ENCODE assay signal across 8 cellular contexts in the genomic region with DNA sequence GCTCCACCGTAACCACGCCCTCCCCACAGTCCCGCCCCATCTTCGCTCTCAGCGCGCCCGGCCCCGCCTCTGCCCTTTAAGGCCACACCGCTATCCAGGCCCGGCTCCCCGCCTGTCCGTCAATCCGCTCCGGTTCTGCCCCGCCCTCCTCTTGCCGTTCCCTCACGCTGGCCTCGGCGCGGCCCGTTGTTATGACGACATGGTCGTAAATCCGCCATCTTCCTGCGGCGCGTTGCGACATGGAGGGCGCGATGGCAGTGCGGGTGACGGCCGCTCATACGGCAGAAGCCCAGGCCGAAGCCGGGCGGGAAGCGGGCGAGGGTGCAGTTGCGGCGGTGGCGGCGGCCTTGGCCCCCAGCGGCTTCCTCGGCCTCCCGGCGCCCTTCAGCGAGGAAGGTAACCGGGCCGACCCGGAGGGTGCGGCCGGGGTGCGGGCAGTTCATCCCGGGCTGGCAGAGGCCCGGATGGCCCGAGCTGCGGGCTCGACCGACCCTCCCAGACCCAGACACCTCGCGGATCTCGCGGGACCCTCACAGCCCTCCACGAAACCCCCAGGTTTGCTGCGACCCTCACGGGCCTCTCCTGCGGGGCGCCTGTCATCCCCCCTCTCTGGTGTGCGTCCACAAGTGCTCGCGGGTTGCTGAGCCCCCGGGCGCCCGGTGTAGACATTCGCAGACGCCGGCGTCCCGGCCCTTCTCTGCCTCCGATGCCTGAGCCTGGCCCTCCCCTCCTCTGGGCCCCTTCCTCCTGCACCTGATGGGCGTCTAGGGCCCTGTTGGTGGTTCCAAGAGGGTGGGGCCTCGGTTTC. TPM values are rescaled to one million over a fixed set of nuclear protein-coding genes. Genes with fewer than 3 reads are reported as not detected.
DNase-seq lines count a peak whose midpoint lies in the region; ATAC-seq lines count a peak whose summit lies in the region.

TSS of gene E4F1 (plus strand) at position 217 of the 808 bp plus-strand sequence. CDS start at position 240, 23 bp downstream.

- no peaks in the 10 kb centered on the region for H3K27me3 ChIP-seq in BLaER1

- DNase-seq in NCI-H69 (lab: John Stamatoyannopoulos, UW) (peak; percentile 100), dedifferentiated amniotic fluid mesenchymal stem cell (ENCODE audit: extremely low spot score) (peak; percentile 99), left lobe of liver (ENCODE audit: low spot score) (peak; percentile 100)
- DNase-seq in activated CD4-positive, alpha-beta T cell treated with anti-CD3 and anti-CD28 coated beads, Interleukin-2, amount 50 U/mL, for 1 hour: peak; percentile 99
- DNase-seq in stimulated activated CD4-positive, alpha-beta T cell treated with anti-CD3 and anti-CD28 coated beads, Interleukin-2, amount 100 ng/mL, for 4 hours (ENCODE audit: low read depth): peak; percentile 98

- peak; percentile 92 for ATAC-seq in GM19328 (IDR thresholded peaks at IDR 0.05; ENCODE audit: unreplicated experiment)
- peak; percentile 88 for ATAC-seq in HG03520 (IDR thresholded peaks at IDR 0.05; ENCODE audit: unreplicated experiment)
- peak; percentile 93 for ATAC-seq in left lobe of liver

- H3K36me3 ChIP-seq in BLaER1: peaks cover 24% of the 10 kb centered on the region

- peaks cover 31% of the 10 kb centered on the region for H3K4me1 ChIP-seq in BLaER1

- peaks cover 49% of the 10 kb centered on the region for H4K20me1 ChIP-seq in BLaER1

- H3K4me2 ChIP-seq in BLaER1: peak within 1 kb of the TSS; percentile 89

- peak within 1 kb of the TSS; percentile 88 for H3K27ac ChIP-seq in BLaER1

- peak within 1 kb of the TSS; percentile 84 for H3K4me3 ChIP-seq in BLaER1

- H3K9me3 ChIP-seq in BLaER1: no peaks in the 10 kb centered on the region

- H3K9ac ChIP-seq in BLaER1: peak within 1 kb of the TSS; percentile 93

RNA-seq across cellular contexts. Expression of gene E4F1, which starts in this region (rescaled TPM):
- 12.7 TPM for total RNA-seq in left lobe of liver

Comparison
In these comparisons a context has a peak if more than half of its experiments do, and no peak if none do; other contexts are left out.
1. Peak in every context shown above with its lines: DNase-seq, ATAC-seq, H3K4me3 ChIP-seq and H3K27ac ChIP-seq.